25 cellular contexts compared by ENCODE assay signal in the genomic region with DNA sequence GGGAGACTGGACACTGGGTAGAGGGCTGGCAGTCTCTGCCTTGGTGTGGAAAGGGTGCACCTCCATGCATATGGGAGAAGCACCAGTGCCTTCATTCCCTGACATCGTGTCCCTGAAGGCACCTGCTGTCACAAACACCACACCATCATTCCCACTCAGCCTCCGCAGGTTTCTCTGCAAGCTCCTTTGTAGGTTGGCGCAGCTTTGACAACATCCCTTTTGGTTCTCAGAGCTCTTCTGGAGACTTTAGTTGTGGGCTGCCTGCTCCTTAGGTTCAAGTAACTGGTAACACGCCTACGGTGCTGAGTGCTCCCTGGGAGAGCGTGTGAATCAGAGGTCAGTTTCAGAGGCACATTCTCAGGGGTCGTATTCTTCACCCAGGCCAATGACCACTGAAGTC.
"Had no signal": no experiment of that assay in that cellular context is flagged by ENCODE, and none has a peak within 500 bp of the region (broad histone marks: within the 10 kb centered on the region; RNA-seq: fewer than 3 reads in every experiment).

No MANE protein-coding gene starts in this region.

- H3K27ac Mint-ChIP-seq: nephron progenitor cell; stimulated activated memory B cell treated with anti-CD40 and anti-IgM and Interleukin-4, amounts not matched to agents 10 μg/mL and 1 μg/mL and 100 μg/mL, for 72 hours had no signal

- H3K9me3 Mint-ChIP-seq: naive thymus-derived CD8-positive, alpha-beta T cell; stimulated activated memory B cell treated with anti-CD40 and anti-IgM and Interleukin-4, amounts not matched to agents 10 μg/mL and 1 μg/mL and 100 μg/mL, for 72 hours had no signal

- H3K9me3 ChIP-seq: gastrocnemius medialis, heart left ventricle, ovary, right atrium auricular region, sigmoid colon, thoracic aorta, tibial nerve, upper lobe of left lung had no signal

- H3K4me3 Mint-ChIP-seq: nephron progenitor cell; stimulated activated memory B cell treated with anti-CD40 and anti-IgM and Interleukin-4, amounts not matched to agents 10 μg/mL and 1 μg/mL and 100 μg/mL, for 72 hours had no signal

- H3K27me3 Mint-ChIP-seq: naive thymus-derived CD8-positive, alpha-beta T cell; stimulated activated memory B cell treated with anti-CD40 and anti-IgM and Interleukin-4, amounts not matched to agents 10 μg/mL and 1 μg/mL and 100 μg/mL, for 72 hours had no signal

- H3K27ac ChIP-seq: epithelial cell of prostate, gastrocnemius medialis, heart left ventricle, hepatocyte, ovary, right atrium auricular region, sigmoid colon, thoracic aorta, tibial nerve, upper lobe of left lung had no signal

- H3K27me3 ChIP-seq: gastrocnemius medialis, heart left ventricle, hepatocyte, ovary, right atrium auricular region, sigmoid colon, tibial nerve, upper lobe of left lung had no signal

- H3K4me1 ChIP-seq: heart left ventricle, right atrium auricular region, sigmoid colon, tibial nerve, upper lobe of left lung had no signal

- FAIRE-seq: kidney, urothelium cell line had no signal

- H3K4me1 Mint-ChIP-seq: nephron progenitor cell had no signal

- H3K4me3 ChIP-seq: gastrocnemius medialis, heart left ventricle, hepatocyte, ovary, right atrium auricular region, sigmoid colon, thoracic aorta, tibial nerve, upper lobe of left lung had no signal

- DNase-seq: cerebellar nuclear complex; cortex of kidney; gastrocnemius medialis; heart left ventricle; kidney; mesendoderm; midbrain; naive thymus-derived CD8-positive, alpha-beta T cell; nephron progenitor cell; occipital lobe; ovary; sigmoid colon; stimulated activated CD4-positive, alpha-beta T cell treated with anti-CD3 and anti-CD28 coated beads, Interleukin-2, amount 100 ng/mL, for 24 hours; stimulated activated CD4-positive, alpha-beta T cell treated with anti-CD3 and anti-CD28 coated beads, Interleukin-4, amount 100 ng/mL, for 24 hours; stimulated activated naive CD8-positive, alpha-beta T cell treated with anti-CD3 and anti-CD28 coated beads, Interleukin-15, Interleukin-2, amounts not matched to agents 100 U/mL and 50 U/mL, for 24 hours; upper lobe of left lung had no signal

- H3K36me3 ChIP-seq: gastrocnemius medialis, heart left ventricle, ovary, right atrium auricular region, sigmoid colon, thoracic aorta, upper lobe of left lung had no signal

- ATAC-seq: esophagus mucosa; gastrocnemius medialis; left lobe of liver; naive thymus-derived CD8-positive, alpha-beta T cell; stimulated activated memory B cell treated with anti-CD40 and anti-IgM and Interleukin-4, amounts not matched to agents 10 μg/mL and 1 μg/mL and 100 μg/mL, for 72 hours had no signal
